ENCODE assay signal across 8 cellular contexts in genomic region chr4:153083447-153083921, GRCh38.
A peak's percentile ranks its signal among the peaks of the same experiment; 100 is the strongest.
DNase-seq lines count a peak whose midpoint lies in the region; ATAC-seq and TF ChIP-seq lines count a peak whose summit lies in the region.

No MANE protein-coding gene starts in this region.

- H3K36me3 ChIP-seq in NT2/D1 (ENCODE audit: insufficient read depth, insufficient read length, low read length) (no peaks in the 10 kb centered on the region), transverse colon (no peaks in the 10 kb centered on the region)

- H3K4me1 Mint-ChIP-seq in activated T-cell treated with anti-CD3 and anti-CD28 coated beads, Interleukin-2, amount 50 U/mL, for 4 hours (ENCODE audit: low read depth), result peaks cover 58% of the 10 kb centered on the region
- peaks cover 13% of the 10 kb centered on the region for H3K4me1 Mint-ChIP-seq in nephron

- H3K27me3 Mint-ChIP-seq in activated T-cell treated with anti-CD3 and anti-CD28 coated beads, Interleukin-2, amount 50 U/mL, for 4 hours (ENCODE audit: low read depth), result no peaks in the 10 kb centered on the region
- H3K27me3 Mint-ChIP-seq in nephron (ENCODE audit: low read depth), result no peaks in the 10 kb centered on the region

- intact Hi-C loops in transverse colon (cut with DNase I; ENCODE audit: low total_unique reads), result loop anchor here (2.0 kb wide), 1 partner anchor 43 kb away; no protein-coding TSS in a partner anchor

- in situ Hi-C loops in transverse colon (cut with MboI; ENCODE audit: low pct_ligation_motif_present in 1 of 4, low pct_unique_long_range_greater_than_20kb in 1 of 4, low sequenced_read_pairs in 3 of 4), result loop anchor here in 2 of 4 donors (5.0 to 25.0 kb wide), 2 partner anchors 221 to 236 kb away; no protein-coding TSS in a partner anchor

- peak; percentile 65 for TF ChIP-seq CTCF in fibroblast of pulmonary artery (IDR thresholded peaks at IDR 0.05; ENCODE audit: low read length, missing control alignments)
- peak; percentile 65 to 68 (median 66) for TF ChIP-seq CTCF in nephron (IDR thresholded peaks at IDR 0.05; ENCODE audit: unreplicated experiment in 3 of 3)
- peak; percentile 53 to 66 (median 62) for TF ChIP-seq CTCF in transverse colon (IDR thresholded peaks at IDR 0.05)

- H3K4me1 ChIP-seq in NT2/D1 (ENCODE audit: insufficient read depth, insufficient read length), result no peaks in the 10 kb centered on the region
- peaks cover 0 to 11% (median 0%) of the 10 kb centered on the region in 4 donors for H3K4me1 ChIP-seq in transverse colon

- 22 to 76% methylated on average over 2 to 7 of the region's 7 CpGs for WGBS in transverse colon (ENCODE audit: low coverage in 1 of 2), 2 donors

- no peaks in the 10 kb centered on the region for H3K36me3 Mint-ChIP-seq in activated T-cell treated with anti-CD3 and anti-CD28 coated beads, Interleukin-2, amount 50 U/mL, for 4 hours (ENCODE audit: insufficient read depth)
- H3K36me3 Mint-ChIP-seq in nephron (ENCODE audit: low read depth), result no peaks in the 10 kb centered on the region

- H3K4me3 Mint-ChIP-seq in activated T-cell treated with anti-CD3 and anti-CD28 coated beads, Interleukin-2, amount 50 U/mL, for 4 hours, result no peak overlapping the region
- H3K4me3 Mint-ChIP-seq in nephron, result peak overlapping the region in 1 of 3 experiments; percentile 21

- peak; percentile 75 for ATAC-seq in GM21576 (IDR thresholded peaks at IDR 0.05; ENCODE audit: unreplicated experiment)
- ATAC-seq in activated T-cell treated with anti-CD3 and anti-CD28 coated beads, Interleukin-2, amount 50 U/mL, for 4 hours, result peak; percentile 42 to 64

- H3K9me3 Mint-ChIP-seq in activated T-cell treated with anti-CD3 and anti-CD28 coated beads, Interleukin-2, amount 50 U/mL, for 4 hours, result no peaks in the 10 kb centered on the region
- H3K9me3 Mint-ChIP-seq in nephron, result no peaks in the 10 kb centered on the region

- H3K27ac Mint-ChIP-seq in nephron, result peak overlapping the region; percentile 74 to 82 (median 76)

- no peak for TF ChIP-seq EP300 in transverse colon (IDR thresholded peaks at IDR 0.05; ENCODE audit: low read depth)

- H3K27ac ChIP-seq in transverse colon, result no peak overlapping the region

- no peak for TF ChIP-seq POLR2A in transverse colon (IDR thresholded peaks at IDR 0.05)

- H3K4me3 ChIP-seq in NT2/D1 (ENCODE audit: insufficient read length, low read depth), result no peak overlapping the region
- no peak overlapping the region for H3K4me3 ChIP-seq in fibroblast of pulmonary artery (replicated peaks; ENCODE audit: low read depth, low read length)
- H3K4me3 ChIP-seq in transverse colon, result no peak overlapping the region

- no peak overlapping the region for H3K9ac ChIP-seq in NT2/D1 (ENCODE audit: insufficient read length, low read depth)

- H3K9me3 ChIP-seq in NT2/D1 (ENCODE audit: insufficient read depth, low read length) (no peaks in the 10 kb centered on the region), transverse colon (no peaks in the 10 kb centered on the region)

- H3K27me3 ChIP-seq in NT2/D1 (ENCODE audit: insufficient read depth, insufficient read length) (no peaks in the 10 kb centered on the region), transverse colon (no peaks in the 10 kb centered on the region)

- DNase-seq in DMS79 (lab: John Stamatoyannopoulos, UW) (peak; percentile 46), HuH-7.5 (ENCODE audit: low spot score) (peak; percentile 36), NT2/D1 (ENCODE audit: low read depth, low spot score) (peak; percentile 87), fibroblast of pulmonary artery (ENCODE audit: low read depth) (peak; percentile 84), transverse colon (peak; percentile 69)
- peak; percentile 34 for DNase-seq in activated T-cell treated with anti-CD3 and anti-CD28 coated beads, Interleukin-2, amount 50 U/mL, for 4 hours

Comparison
In these comparisons a context has a peak if more than half of its experiments do, and no peak if none do; other contexts are left out.
1. DNase-seq: peak in every context shown above with its lines; median percentile 87 in NT2/D1; 84 in fibroblast of pulmonary artery; 69 in transverse colon; 46 in DMS79; 36 in HuH-7.5; 34 in activated T-cell treated with anti-CD3 and anti-CD28 coated beads, Interleukin-2, amount 50 U/mL, for 4 hours.